Comparison of ENCODE assay signal across 8 cellular contexts in genomic region chr11:76579047-76579751, GRCh38.
DNase-seq lines count a peak whose midpoint lies in the region; ATAC-seq, FAIRE-seq and TF ChIP-seq lines count a peak whose summit lies in the region.

No MANE protein-coding gene starts in this region.

- H3K4me1 ChIP-seq in DOHH2 (ENCODE audit: control insufficient read depth, low read length) (no peaks in the 10 kb centered on the region; the same call in 1 of the 2 replicates), adrenal gland (replicated peaks in 1 of 2) (peaks cover 4 to 24% of the 10 kb centered on the region in 2 donors), heart right ventricle (peaks cover 13 to 44% (median 38%) of the 10 kb centered on the region in 9 donors), pancreas (no peaks in the 10 kb centered on the region)

- no peak overlapping the region for H3K27ac Mint-ChIP-seq in activated naive CD8-positive, alpha-beta T cell treated with anti-CD3 and anti-CD28 coated beads, Interleukin-2, amount 50 U/mL, for 24 hours

- peaks cover 2% of the 10 kb centered on the region for H3K4me1 Mint-ChIP-seq in activated naive CD8-positive, alpha-beta T cell treated with anti-CD3 and anti-CD28 coated beads, Interleukin-2, amount 50 U/mL, for 24 hours

- no peak overlapping the region for H3K27ac ChIP-seq in DOHH2 (ENCODE audit: low read depth, low read length)
- peak overlapping the region; percentile 13 to 96 (median 68) for H3K27ac ChIP-seq in adrenal gland
- peak overlapping the region; percentile 64 to 94 (median 86) for H3K27ac ChIP-seq in heart right ventricle
- H3K27ac ChIP-seq in pancreas: peak overlapping the region in 2 of 4 donors; percentile 41 to 57

- H4K20me1 ChIP-seq in DOHH2 (ENCODE audit: control insufficient read depth, insufficient read depth, low read depth, low read length): no peaks in the 10 kb centered on the region

- no peak overlapping the region for H3K4me3 ChIP-seq in DOHH2 (ENCODE audit: low read length)
- no peak overlapping the region for H3K4me3 ChIP-seq in adrenal gland
- H3K4me3 ChIP-seq in heart right ventricle: peak overlapping the region in 3 of 10 donors; percentile 16 to 28 (median 28)
- no peak overlapping the region for H3K4me3 ChIP-seq in pancreas

- H3K9me3 Mint-ChIP-seq in activated naive CD8-positive, alpha-beta T cell treated with anti-CD3 and anti-CD28 coated beads, Interleukin-2, amount 50 U/mL, for 24 hours: no peaks in the 10 kb centered on the region

- H3K27me3 ChIP-seq in DOHH2 (ENCODE audit: control insufficient read depth, low read length) (peaks cover 8% of the 10 kb centered on the region; the same call in 1 of the 2 replicates), adrenal gland (no peaks in the 10 kb centered on the region), heart right ventricle (no peaks in the 10 kb centered on the region), pancreas (no peaks in the 10 kb centered on the region)

- WGBS in adrenal gland, 4 donors: 40 to 57% (median 50%) methylated on average over 12 to 19 of the region's 19 CpGs
- WGBS in heart right ventricle, 2 donors: 45 to 49% methylated on average over 19 of the region's 19 CpGs
- WGBS in pancreas, 2 donors: 69 to 77% methylated on average over 19 of the region's 19 CpGs

- no peaks in the 10 kb centered on the region for H3K9me2 ChIP-seq in DOHH2 (replicated peaks; ENCODE audit: control insufficient read depth, low read length)

- H3K27me3 Mint-ChIP-seq in activated naive CD8-positive, alpha-beta T cell treated with anti-CD3 and anti-CD28 coated beads, Interleukin-2, amount 50 U/mL, for 24 hours: peaks cover 3% of the 10 kb centered on the region

- FAIRE-seq in pancreas (lab: Jason Lieb, UNC): no peak

- H3K36me3 Mint-ChIP-seq in activated naive CD8-positive, alpha-beta T cell treated with anti-CD3 and anti-CD28 coated beads, Interleukin-2, amount 50 U/mL, for 24 hours (ENCODE audit: low read depth): no peaks in the 10 kb centered on the region

- H3F3A ChIP-seq in DOHH2 (ENCODE audit: control insufficient read depth, insufficient read depth): no peaks in the 10 kb centered on the region

- H3K36me3 ChIP-seq in DOHH2 (ENCODE audit: control insufficient read depth, low read length) (no peaks in the 10 kb centered on the region), adrenal gland (replicated peaks in 1 of 2) (no peaks in the 10 kb centered on the region), heart right ventricle (no peaks in the 10 kb centered on the region), pancreas (no peaks in the 10 kb centered on the region)

- no peak for TF ChIP-seq POLR2A in adrenal gland (IDR thresholded peaks at IDR 0.05)

- TF ChIP-seq CTCF in DOHH2 (IDR thresholded peaks at IDR 0.05; ENCODE audit: low read depth, low read length, poor library complexity, severe bottlenecking) (peak; percentile 65), adrenal gland (IDR thresholded peaks at IDR 0.05) (peak in 4 of 6 experiments; percentile 17 to 41 (median 28)), heart right ventricle (IDR thresholded peaks at IDR 0.05) (peak in 8 of 9 donors; percentile 19 to 68 (median 50)), pancreas (IDR thresholded peaks at IDR 0.05) (no peak)

- intact Hi-C loops in adrenal gland (cut with DNase I) (no loop called here), heart right ventricle (cut with DNase I) (loop anchor here in 2 of 10 donors (1.0 to 2.0 kb wide), 2 partner anchors 92 kb away; partner anchors contain the start of gene LRRC32 (in 1 of the 2)), pancreas (cut with DNase I) (no loop called here)

- DNase-seq in adrenal gland (peak; percentile 57 to 83 (median 66)), heart right ventricle (peak; percentile 75 to 81), pancreas (peak in 3 of 6 donors; percentile 20 to 38 (median 23)), cortex of kidney (lab: John Stamatoyannopoulos, UW) (no peak)
- DNase-seq in activated naive CD8-positive, alpha-beta T cell treated with anti-CD3 and anti-CD28 coated beads, Interleukin-2, amount 50 U/mL, for 24 hours: no peak

- ATAC-seq in heart right ventricle (peak; percentile 59 to 81 (median 74)), pancreas (peak in 3 of 4 donors; percentile 24 to 67 (median 66)), HG02798 (IDR thresholded peaks at IDR 0.05; ENCODE audit: poor library complexity, unreplicated experiment) (no peak), HG03520 (IDR thresholded peaks at IDR 0.05; ENCODE audit: unreplicated experiment) (no peak)
- no peak for ATAC-seq in activated naive CD8-positive, alpha-beta T cell treated with anti-CD3 and anti-CD28 coated beads, Interleukin-2, amount 50 U/mL, for 24 hours

- H3K79me2 ChIP-seq in DOHH2 (ENCODE audit: control insufficient read depth, low read length): no peaks in the 10 kb centered on the region

- no peak overlapping the region for H3K4me2 ChIP-seq in DOHH2 (ENCODE audit: low read length)

- no peak overlapping the region for H3K4me3 Mint-ChIP-seq in activated naive CD8-positive, alpha-beta T cell treated with anti-CD3 and anti-CD28 coated beads, Interleukin-2, amount 50 U/mL, for 24 hours

- no peaks in the 10 kb centered on the region for H3K9me3 ChIP-seq in DOHH2 (ENCODE audit: control insufficient read depth, insufficient read depth, low read length)
- H3K9me3 ChIP-seq in adrenal gland (replicated peaks in 1 of 3): no peaks in the 10 kb centered on the region
- H3K9me3 ChIP-seq in heart right ventricle: no peaks in the 10 kb centered on the region
- H3K9me3 ChIP-seq in pancreas: no peaks in the 10 kb centered on the region

Comparison
In these comparisons a context has a peak if more than half of its experiments do, and no peak if none do; other contexts are left out.
1. CTCF ChIP-seq: peak in DOHH2 (single experiment), adrenal gland (4 of 6) and heart right ventricle (8 of 9); none in pancreas (0 of 4).
2. DNase-seq: peak in adrenal gland (7 of 7) and heart right ventricle (2 of 2); none in activated naive CD8-positive, alpha-beta T cell treated with anti-CD3 and anti-CD28 coated beads, Interleukin-2, amount 50 U/mL, for 24 hours (single experiment) and cortex of kidney (single experiment).
3. ATAC-seq: peak in heart right ventricle (8 of 8) and pancreas (3 of 4); none in activated naive CD8-positive, alpha-beta T cell treated with anti-CD3 and anti-CD28 coated beads, Interleukin-2, amount 50 U/mL, for 24 hours (single experiment), HG02798 (single experiment) and HG03520 (single experiment).